ENCODE assay signal across 24 cellular contexts in genomic region chr7:1068013-1068412, GRCh38. TPM values are rescaled to one million over a fixed set of nuclear protein-coding genes. Genes with fewer than 3 reads are reported as not detected.
A peak's percentile ranks its signal among the peaks of the same experiment; 100 is the strongest.
DNase-seq lines count a peak whose midpoint lies in the region; ATAC-seq, FAIRE-seq and TF ChIP-seq lines count a peak whose summit lies in the region.
"Had no signal": no experiment of that assay in that cellular context is flagged by ENCODE, and none has a peak within 500 bp of the region (broad histone marks: within the 10 kb centered on the region; RNA-seq: fewer than 3 reads in every experiment).

No MANE protein-coding gene starts in this region.

- H2BK12ac ChIP-seq in H1 (ENCODE audit: low read depth, low read length) (no peak overlapping the region), neuronal stem cell (ENCODE audit: low read length) (no peak overlapping the region)

- FAIRE-seq in H1 (lab: Jason Lieb, UNC): no peak
- FAIRE-seq: A549, G401.6, GM12892, H54 had no signal

- H2BK120ac ChIP-seq in H1 (replicated peaks; ENCODE audit: low read depth, low read length) (no peak overlapping the region), neuronal stem cell (ENCODE audit: low read depth, low read length) (no peak overlapping the region)

- no peak overlapping the region for H2BK20ac ChIP-seq in H1 (ENCODE audit: low read length)

- H3K14ac ChIP-seq in H1 (ENCODE audit: insufficient read length) (no peak overlapping the region), neuronal stem cell (ENCODE audit: low read length) (no peak overlapping the region)

- no peak overlapping the region for H2AK5ac ChIP-seq in H1 (ENCODE audit: low read depth, low read length)
- H2AK5ac ChIP-seq in neuronal stem cell (ENCODE audit: low read depth, low read length): peak overlapping the region; percentile 63

- H3K9ac ChIP-seq in H1 (replicated peaks in 1 of 4; ENCODE audit: extremely low read depth in 1 of 4, low read depth in 3 of 4, low read length in 3 of 4) (no peak overlapping the region), neuronal stem cell (ENCODE audit: low read depth, low read length, poor library complexity) (no peak overlapping the region)
- H3K9ac ChIP-seq: BLaER1 treated with 17β-estradiol and CSF1 and Interleukin-3, amounts not matched to agents 10 nM and 100 nM had no signal

- no TSS peak for BruUV-seq in Caco-2 (replicated peaks; lab: Mats Ljungman, UMichigan)

- H3K9me3 Mint-ChIP-seq in Caco-2 (ENCODE audit: unreplicated experiment): no peaks in the 10 kb centered on the region
- H3K9me3 Mint-ChIP-seq in progenitor cell of endocrine pancreas (ENCODE audit: low read depth): no peaks in the 10 kb centered on the region
- H3K9me3 Mint-ChIP-seq: CD4-positive, alpha-beta T cell had no signal

- H2BK15ac ChIP-seq in H1 (ENCODE audit: low read length): no peak overlapping the region
- H2BK15ac ChIP-seq in neuronal stem cell (ENCODE audit: low read length): no peak overlapping the region

- CTCF ChIA-PET in Caco-2 (lab: Charles Lee) (interaction anchor here (0.5 to 1.0 kb wide), 2 partner anchors 49 to 75 kb away, joined by 4 to 5 read pairs; no protein-coding TSS in a partner anchor), H1 (lab: Charles Lee; ENCODE audit: partially characterized antibody) (interaction anchor here (0.7 to 6.4 kb wide), 4 partner anchors 13 to 194 kb away, joined by 3 to 143 read pairs (median 4); partner anchors contain the start of gene GPR146)

- TF ChIP-seq RAD21 in H1 (IDR thresholded peaks at IDR 0.05 in 1 of 2, conservative IDR thresholded peaks at IDR 0.05 in 1 of 2; ENCODE audit: low read depth in 2 of 2, low read length in 2 of 2): no peak

- TF ChIP-seq POLR2A in H1 (IDR thresholded peaks at IDR 0.05; ENCODE audit: control extremely low read depth in 1 of 2, low read depth in 2 of 2, low read length in 2 of 2): no peak

- no peak overlapping the region for H3K4ac ChIP-seq in H1 (replicated peaks; ENCODE audit: insufficient read length, low read depth, low read length)
- no peak overlapping the region for H3K4ac ChIP-seq in neuronal stem cell (ENCODE audit: low read length)

- no peak overlapping the region for H2BK5ac ChIP-seq in H1 (ENCODE audit: low read depth, low read length)
- peak overlapping the region; percentile 13 for H2BK5ac ChIP-seq in neuronal stem cell (ENCODE audit: low read length)

- H3K27ac ChIP-seq in H1 (ENCODE audit: low read depth, low read length) (no peak overlapping the region), neuronal stem cell (replicated peaks; ENCODE audit: low read length) (no peak overlapping the region)
- H3K27ac ChIP-seq: A549; BLaER1 treated with 17β-estradiol and CSF1 and Interleukin-3, amounts not matched to agents 10 nM and 100 nM had no signal

- 92% methylated on average over 13 of the region's 14 CpGs; no CpG with 5 or more reads in 1 of the 2 experiments for WGBS in H1 (ENCODE audit: extremely low coverage in 1 of 2, insufficient coverage in 1 of 2, insufficient read length in 1 of 2, insufficient replicate concordance in 2 of 2, low coverage in 1 of 2, low lambda C conversion rate in 2 of 2, missing lambda C conversion rate in 1 of 2), 2 experiments
- WGBS in neuronal stem cell (ENCODE audit: extremely low coverage in 2 of 2, insufficient read length in 2 of 2, insufficient replicate concordance in 1 of 2), 2 donors: no CpG with 5 or more reads among the region's 14 CpGs

- H3K27me3 ChIP-seq in Caco-2 (replicated peaks; ENCODE audit: control insufficient read depth, insufficient read depth, low read length): no peaks in the 10 kb centered on the region
- no peaks in the 10 kb centered on the region for H3K27me3 ChIP-seq in H1 (replicated peaks in 1 of 4; ENCODE audit: control insufficient read depth in 3 of 4, extremely low read depth in 1 of 4, insufficient read depth in 3 of 4, low read length in 3 of 4)
- H3K27me3 ChIP-seq in neuronal stem cell (ENCODE audit: control insufficient read depth in 3 of 3, insufficient read depth in 3 of 3, low read depth in 1 of 3, low read length in 3 of 3): peaks cover 0 to 3% (median 0%) of the 10 kb centered on the region in 3 experiments
- H3K27me3 ChIP-seq: BE2C had no signal

- intact Hi-C loops in Caco-2 (cut with micrococcal nuclease; ENCODE audit: unreplicated experiment): no loop called here

- H3K27ac Mint-ChIP-seq in Caco-2 (ENCODE audit: unreplicated experiment) (peak overlapping the region; percentile 96), progenitor cell of endocrine pancreas (peak overlapping the region; percentile 95)
- H3K27ac Mint-ChIP-seq: CD14-positive monocyte; CD4-positive, alpha-beta T cell; GM23338; HFFc6 had no signal

- H3K4me3 Mint-ChIP-seq in Caco-2 (ENCODE audit: unreplicated experiment) (no peak overlapping the region), progenitor cell of endocrine pancreas (ENCODE audit: low read depth) (no peak overlapping the region)
- H3K4me3 Mint-ChIP-seq: CD14-positive monocyte; CD4-positive, alpha-beta T cell; GM23338; HFFc6 had no signal

- H3K23ac ChIP-seq in H1 (ENCODE audit: insufficient read length) (no peak overlapping the region), neuronal stem cell (ENCODE audit: low read depth, low read length, poor library complexity) (no peak overlapping the region)

- H4K5ac ChIP-seq in H1 (ENCODE audit: insufficient read length, low read depth, low read length): no peak overlapping the region

- DNase-seq in Caco-2 (no peak), H1 (ENCODE audit: low read depth in 1 of 2, low spot score in 2 of 2) (no peak), neuronal stem cell (ENCODE audit: low spot score) (no peak), progenitor cell of endocrine pancreas (ENCODE audit: low spot score, unreplicated experiment) (no peak)
- no peak for DNase-seq in activated CD4-positive, alpha-beta T cell treated with anti-CD3 and anti-CD28 coated beads for 48 hours
- DNase-seq: 8988T; ACHN; AML-193; BE2C; CD4-positive, alpha-beta T cell; COR-L47; DMS153; DND-41; HFFc6 had no signal

- H3K79me2 ChIP-seq in H1 (ENCODE audit: control insufficient read depth in 1 of 2, insufficient read depth in 2 of 2, low read length in 2 of 2): peaks cover 0 to 2% of the 10 kb centered on the region in 2 experiments; a peak in 1 of 4 replicates

- POLR2A ChIA-PET in Caco-2 (lab: Charles Lee): interaction anchor here (1.0 kb wide), 1 partner anchor 24 kb away, joined by 3 read pairs; the partner anchor contains the start of gene GPR146
- POLR2A ChIA-PET in H1 (lab: Charles Lee; ENCODE audit: partially characterized antibody): no interaction called here

- H3K36me3 ChIP-seq in Caco-2 (ENCODE audit: control insufficient read depth, insufficient read depth, low read length): no peaks in the 10 kb centered on the region
- no peaks in the 10 kb centered on the region for H3K36me3 ChIP-seq in H1 (ENCODE audit: control insufficient read depth in 2 of 4, insufficient read depth in 4 of 4, low read length in 3 of 4)
- H3K36me3 ChIP-seq in neuronal stem cell (replicated peaks in 1 of 2; ENCODE audit: control insufficient read depth in 2 of 2, insufficient read depth in 2 of 2, low read length in 2 of 2): peaks cover 0 to 6% of the 10 kb centered on the region in 2 donors
- H3K36me3 ChIP-seq: BE2C; BLaER1 treated with 17β-estradiol and CSF1 and Interleukin-3, amounts not matched to agents 10 nM and 100 nM; HAP-1 had no signal

- H3K9me3 ChIP-seq in Caco-2 (no peaks in the 10 kb centered on the region), H1 (ENCODE audit: insufficient read depth in 2 of 2, low read depth in 1 of 2, low read length in 1 of 2) (peaks cover 6 to 7% of the 10 kb centered on the region in 2 experiments; a peak in 3 of 4 replicates), neuronal stem cell (replicated peaks in 1 of 2; ENCODE audit: control insufficient read depth in 2 of 2, insufficient read depth in 1 of 2, low read depth in 1 of 2, low read length in 2 of 2) (peaks cover 3 to 6% of the 10 kb centered on the region in 2 donors)
- H3K9me3 ChIP-seq: A549, BE2C, HAP-1 had no signal

- TF ChIP-seq EP300 in H1 (IDR thresholded peaks at IDR 0.05; ENCODE audit: borderline replicate concordance in 1 of 2, low read depth in 2 of 2, low read length in 2 of 2): no peak

- H3K4me1 ChIP-seq in Caco-2 (peaks cover 14% of the 10 kb centered on the region), H1 (replicated peaks in 1 of 4; ENCODE audit: control insufficient read depth in 3 of 4, insufficient read depth in 4 of 4, low read length in 3 of 4) (peaks cover 0 to 5% (median 2%) of the 10 kb centered on the region in 4 experiments; a peak in 3 of 7 replicates), neuronal stem cell (ENCODE audit: control insufficient read depth in 2 of 2, insufficient read depth in 1 of 2, low read depth in 1 of 2, low read length in 2 of 2) (peaks cover 3 to 8% of the 10 kb centered on the region in 2 donors)
- H3K4me1 ChIP-seq: HAP-1 had no signal

- H4K91ac ChIP-seq in H1 (replicated peaks; ENCODE audit: insufficient read length, low read length) (no peak overlapping the region), neuronal stem cell (ENCODE audit: low read depth, low read length, poor library complexity) (no peak overlapping the region)

- no peak overlapping the region for H3K18ac ChIP-seq in H1 (ENCODE audit: extremely low read depth, low read length)
- no peak overlapping the region for H3K18ac ChIP-seq in neuronal stem cell (ENCODE audit: low read length)

- peaks cover 8% of the 10 kb centered on the region for H3K4me1 Mint-ChIP-seq in Caco-2 (ENCODE audit: low read depth, unreplicated experiment)
- H3K4me1 Mint-ChIP-seq in progenitor cell of endocrine pancreas (ENCODE audit: low read depth): peaks cover 11% of the 10 kb centered on the region

- ATAC-seq in GM19328 (IDR thresholded peaks at IDR 0.05; ENCODE audit: unreplicated experiment) (no peak), HG02970 (IDR thresholded peaks at IDR 0.05; ENCODE audit: low FRiP score, unreplicated experiment) (no peak)
- ATAC-seq: A549, GM23338 had no signal

- H3K4me2 ChIP-seq in H1 (ENCODE audit: insufficient read depth in 1 of 2, low read depth in 2 of 2, low read length in 2 of 2): no peak overlapping the region
- H3K4me2 ChIP-seq in neuronal stem cell (ENCODE audit: insufficient read depth, low read length, poor library complexity, severe bottlenecking): no peak overlapping the region
- H3K4me2 ChIP-seq: A549; BLaER1 treated with 17β-estradiol and CSF1 and Interleukin-3, amounts not matched to agents 10 nM and 100 nM; GM23338 had no signal

- H3K79me1 ChIP-seq in H1 (ENCODE audit: low read depth, low read length) (peaks cover 8% of the 10 kb centered on the region), neuronal stem cell (ENCODE audit: low read depth, low read length) (peaks cover 17% of the 10 kb centered on the region)

- no peak overlapping the region for H3K56ac ChIP-seq in H1 (replicated peaks; ENCODE audit: insufficient read length, low read depth, low read length)

- H4K20me1 ChIP-seq in H1 (replicated peaks in 1 of 2; ENCODE audit: control insufficient read depth in 1 of 2, insufficient read depth in 2 of 2, low read length in 2 of 2): peaks cover 10 to 17% of the 10 kb centered on the region in 2 experiments

- H4K8ac ChIP-seq in H1 (ENCODE audit: extremely low read depth, insufficient read depth, low read length) (0 out of 2 replicates have a peak overlapping the region, but pooled peaks have one; percentile 51), neuronal stem cell (ENCODE audit: low read depth, low read length) (no peak overlapping the region)

- peaks cover 5% of the 10 kb centered on the region; the same call in 1 of the 2 replicates for H3K23me2 ChIP-seq in H1 (ENCODE audit: low read depth, low read length)

- no peaks in the 10 kb centered on the region for H3K27me3 Mint-ChIP-seq in Caco-2 (ENCODE audit: insufficient read depth, unreplicated experiment)
- no peaks in the 10 kb centered on the region for H3K27me3 Mint-ChIP-seq in progenitor cell of endocrine pancreas
- H3K27me3 Mint-ChIP-seq: CD4-positive, alpha-beta T cell had no signal

- H2AFZ ChIP-seq in H1 (ENCODE audit: low read length): no peak overlapping the region
- no peak overlapping the region for H2AFZ ChIP-seq in neuronal stem cell (ENCODE audit: low read length)
- H2AFZ ChIP-seq: GM23338 had no signal

- H3K36me3 Mint-ChIP-seq in Caco-2 (ENCODE audit: insufficient read depth, unreplicated experiment): peaks cover 21% of the 10 kb centered on the region
- peaks cover 3% of the 10 kb centered on the region for H3K36me3 Mint-ChIP-seq in progenitor cell of endocrine pancreas (ENCODE audit: insufficient read depth)
- H3K36me3 Mint-ChIP-seq: CD14-positive monocyte had no signal

- H3K4me3 ChIP-seq in Caco-2 (ENCODE audit: low read depth, low read length): no peak overlapping the region
- no peak overlapping the region for H3K4me3 ChIP-seq in H1 (ENCODE audit: extremely low read depth in 1 of 4, insufficient read depth in 2 of 4, low read depth in 3 of 4, low read length in 4 of 4)
- H3K4me3 ChIP-seq in neuronal stem cell (ENCODE audit: low read length in 2 of 2): no peak overlapping the region
- H3K4me3 ChIP-seq: A549; BLaER1 treated with 17β-estradiol and CSF1 and Interleukin-3, amounts not matched to agents 10 nM and 100 nM; GM23338; HAP-1 had no signal

- no peak for TF ChIP-seq CTCF in Caco-2 (IDR thresholded peaks at IDR 0.05; ENCODE audit: insufficient read depth in 1 of 2, low read depth in 1 of 2, low read length in 1 of 2, severe bottlenecking in 1 of 2, unreplicated experiment in 1 of 2)
- no peak for TF ChIP-seq CTCF in H1 (IDR thresholded peaks at IDR 0.05; ENCODE audit: control extremely low read depth in 1 of 3, insufficient read depth in 1 of 3, low read depth in 1 of 3, low read length in 3 of 3)
- TF ChIP-seq CTCF in progenitor cell of endocrine pancreas (IDR thresholded peaks at IDR 0.05; ENCODE audit: unreplicated experiment): no peak

RNA-seq across cellular contexts. Expression of gene GPER1, which starts 19.9 kb away (rescaled TPM):
- total RNA-seq in Caco-2 (2022) (0.25 TPM in 1 of 2 replicates, not detected in the other), progenitor cell of endocrine pancreas (0.50 and 0.64 TPM in 2 replicates)
- 0.24 and 0.52 TPM in 2 replicates for total RNA-seq in H1 (2021; fragmentation: NEBNext Ultra II Directional; extraction: Animal tissue kit (Norgen Biotek cat#: 25700))
- 0.47 and 0.78 TPM in 2 replicates for polyA plus RNA-seq in H1 (2011; rRNA removed)
- 0.56 TPM for polyA plus RNA-seq in H1 (2011; cell fraction: cytosol; rRNA removed)
- 1.00 TPM for polyA plus RNA-seq in H1 (2011; cell fraction: nucleus; rRNA removed)
- 0.36 to 0.68 TPM (median 0.62 TPM) in 4 replicates for polyA plus RNA-seq in H1 (2012, experiment 1 of 2)
- 0.17 TPM for polyA plus RNA-seq in H1 (2012, experiment 2 of 2)
- 0.20 TPM for polyA plus RNA-seq in H1 (2013, experiment 1 of 2)
- 0.20 TPM for polyA plus RNA-seq in H1 (2013, experiment 2 of 2)
- 0.16 and 0.27 TPM in 2 replicates for polyA minus RNA-seq in H1 (2011; rRNA and poly(A)+ RNA removed)
- not detected for polyA minus RNA-seq in H1 (2011; cell fraction: cytosol; rRNA and poly(A)+ RNA removed)
- 0.70 TPM for polyA minus RNA-seq in H1 (2011; cell fraction: nucleus; rRNA and poly(A)+ RNA removed)
- 0.63 TPM for polyA plus RNA-seq in neuronal stem cell (2013, experiment 1 of 2)
- 0.66 TPM for polyA plus RNA-seq in neuronal stem cell (2013, experiment 2 of 2)
- total RNA-seq: CD4-positive, alpha-beta T cell; GM23338 had no signal

RNA-seq across cellular contexts. Expression of gene GPR146, which starts 23.7 kb away (rescaled TPM):
- total RNA-seq in Caco-2 (2022): 1.8 and 3.0 TPM in 2 replicates
- 0.54 and 1.8 TPM in 2 replicates for total RNA-seq in H1 (2021; fragmentation: NEBNext Ultra II Directional; extraction: Animal tissue kit (Norgen Biotek cat#: 25700))
- polyA plus RNA-seq in H1 (2011; rRNA removed): 2.7 and 3.9 TPM in 2 replicates
- 2.5 TPM for polyA plus RNA-seq in H1 (2011; cell fraction: cytosol; rRNA removed)
- polyA plus RNA-seq in H1 (2011; cell fraction: nucleus; rRNA removed): 3.3 TPM
- 0.62 to 1.8 TPM (median 1.3 TPM) in 4 replicates for polyA plus RNA-seq in H1 (2012, experiment 1 of 2)
- 2.0 TPM for polyA plus RNA-seq in H1 (2012, experiment 2 of 2)
- polyA plus RNA-seq in H1 (2013, experiment 1 of 2): 1.1 TPM
- polyA plus RNA-seq in H1 (2013, experiment 2 of 2): 0.79 TPM
- polyA minus RNA-seq in H1 (2011; rRNA and poly(A)+ RNA removed): 2.9 and 4.5 TPM in 2 replicates
- polyA minus RNA-seq in H1 (2011; cell fraction: cytosol; rRNA and poly(A)+ RNA removed): 0.81 TPM
- polyA minus RNA-seq in H1 (2011; cell fraction: nucleus; rRNA and poly(A)+ RNA removed): 3.9 TPM
- 1.7 TPM for polyA plus RNA-seq in neuronal stem cell (2013, experiment 1 of 2)
- 1.5 TPM for polyA plus RNA-seq in neuronal stem cell (2013, experiment 2 of 2)
- total RNA-seq in progenitor cell of endocrine pancreas: 1.6 and 1.9 TPM in 2 replicates
